Comparison of ENCODE assay signal across 8 cellular contexts in genomic region chr12:6827437-6827894, GRCh38. TPM values are rescaled to one million over a fixed set of nuclear protein-coding genes. Genes with fewer than 3 reads are reported as not detected.
DNase-seq lines count a peak whose midpoint lies in the region; ATAC-seq and TF ChIP-seq lines count a peak whose summit lies in the region.

No MANE protein-coding gene starts in this region.

- H3K9me1 ChIP-seq in IMR-90 (ENCODE audit: insufficient read depth, low read length), result peaks cover 6% of the 10 kb centered on the region

- peaks cover 0 to 3% (median 0%) of the 10 kb centered on the region in 7 donors for H3K9me3 Mint-ChIP-seq in CD4-positive, CD25-positive, alpha-beta regulatory T cell
- no peaks in the 10 kb centered on the region for H3K9me3 Mint-ChIP-seq in activated naive CD8-positive, alpha-beta T cell treated with anti-CD3 and anti-CD28 coated beads for 36 hours

- H3K4me3 ChIP-seq in CD4-positive, CD25-positive, alpha-beta regulatory T cell (ENCODE audit: low read depth, low read length), result no peak overlapping the region
- no peak overlapping the region for H3K4me3 ChIP-seq in IMR-90 (ENCODE audit: insufficient read depth, low read depth, low read length)
- no peak overlapping the region; a peak in 1 of 4 replicates for H3K4me3 ChIP-seq in Panc1 (ENCODE audit: low read depth in 2 of 2, low read length in 2 of 2)
- no peak overlapping the region for H3K4me3 ChIP-seq in trophoblast cell (ENCODE audit: low read depth, low read length)

- ATAC-seq in CD4-positive, CD25-positive, alpha-beta regulatory T cell (ENCODE audit: low read depth in 2 of 2), result no peak
- ATAC-seq in IMR-90 (ENCODE audit: low read depth) (peak; percentile 56), Panc1 (peak; percentile 49), Right ventricle myocardium inferior (peak; percentile 69), GM21423 (IDR thresholded peaks at IDR 0.05; ENCODE audit: unreplicated experiment) (no peak)

- peak overlapping the region; percentile 89 for H2AFZ ChIP-seq in IMR-90 (replicated peaks; ENCODE audit: low read length, poor library complexity)
- H2AFZ ChIP-seq in trophoblast cell (ENCODE audit: insufficient read depth, low read length, poor library complexity), result no peak overlapping the region

- peak overlapping the region; percentile 98 for H3K14ac ChIP-seq in IMR-90 (replicated peaks; ENCODE audit: low read depth, low read length)
- H3K14ac ChIP-seq in trophoblast cell (ENCODE audit: low read length), result no peak overlapping the region

- peak overlapping the region; percentile 88 for H4K91ac ChIP-seq in IMR-90 (ENCODE audit: insufficient read depth, low read depth, low read length)
- H4K91ac ChIP-seq in trophoblast cell (ENCODE audit: low read depth, low read length), result no peak overlapping the region

- no peak overlapping the region for H4K12ac ChIP-seq in trophoblast cell (ENCODE audit: low read depth, low read length)

- dilution Hi-C loops in IMR-90 (cut with HindIII; ENCODE audit: low sequenced_read_pairs, unreplicated experiment), result no loop called here

- H3K9ac ChIP-seq in IMR-90 (ENCODE audit: low read depth, low read length) (peak overlapping the region; percentile 55), trophoblast cell (ENCODE audit: low read length) (no peak overlapping the region)

- peak in 1 of 3 donors; percentile 43 for DNase-seq in CD4-positive, CD25-positive, alpha-beta regulatory T cell
- DNase-seq in IMR-90, result peak; percentile 79
- DNase-seq in Panc1 (ENCODE audit: low read depth, low spot score), result no peak
- DNase-seq in activated naive CD8-positive, alpha-beta T cell treated with anti-CD3 and anti-CD28 coated beads for 36 hours, result peak; percentile 42
- DNase-seq in Right ventricle myocardium inferior (ENCODE audit: missing footprints), result peak; percentile 90
- peak in 1 of 2 donors; percentile 33 for DNase-seq in trophoblast cell
- no peak for DNase-seq in central memory CD4-positive, alpha-beta T cell

- H3K4me2 ChIP-seq in IMR-90 (ENCODE audit: low read depth, low read length) (peak overlapping the region; percentile 80), trophoblast cell (ENCODE audit: low read length) (peak overlapping the region; percentile 25)

- H2BK5ac ChIP-seq in IMR-90 (ENCODE audit: low read depth, low read length, poor library complexity, severe bottlenecking) (peak overlapping the region; percentile 71), trophoblast cell (ENCODE audit: low read depth, low read length, poor library complexity) (no peak overlapping the region)

- H3K79me2 ChIP-seq in trophoblast cell (ENCODE audit: control insufficient read depth, insufficient read depth, low read length, poor library complexity), result peaks cover 8% of the 10 kb centered on the region

- intact Hi-C loops in IMR-90 (cut with micrococcal nuclease) (loop anchor here (5.0 kb wide), 1 partner anchor 140 kb away; the partner anchor contains the start of gene ZNF384), Panc1 (cut with micrococcal nuclease; ENCODE audit: unreplicated experiment) (loop anchor here (5.0 kb wide), 1 partner anchor 75 kb away; the partner anchor contains the start of gene MLF2), Right ventricle myocardium inferior (cut with DNase I) (loop anchor here (5.0 kb wide), 1 partner anchor 215 kb away; no protein-coding TSS in a partner anchor)

- H3K9me3 ChIP-seq in CD4-positive, CD25-positive, alpha-beta regulatory T cell (ENCODE audit: control insufficient read depth in 2 of 2, low read length in 2 of 2), result no peaks in the 10 kb centered on the region
- H3K9me3 ChIP-seq in IMR-90 (ENCODE audit: control insufficient read depth, insufficient read depth, low read length) (no peaks in the 10 kb centered on the region), Panc1 (ENCODE audit: control insufficient read depth, insufficient read depth, low read depth, low read length) (no peaks in the 10 kb centered on the region), trophoblast cell (ENCODE audit: insufficient read depth, low read depth, low read length) (no peaks in the 10 kb centered on the region)

- in situ Hi-C loops in IMR-90 (cut with MboI; ENCODE audit: low sequenced_read_pairs), result loop anchor here (5.0 to 10.0 kb wide), 2 partner anchors 75 to 213 kb away; partner anchors contain the start of gene MLF2
- in situ Hi-C loops in Panc1 (cut with HindIII; ENCODE audit: low pct_unique_long_range_greater_than_20kb, low sequenced_read_pairs), result no loop called here

- CTCF ChIA-PET in IMR-90 (lab: Yijun Ruan, JAX) (no interaction called here), Panc1 (lab: Charles Lee) (no interaction called here)

- H3K23ac ChIP-seq in IMR-90 (ENCODE audit: low read depth, low read length), result peak overlapping the region; percentile 83; the same call in 1 of the 2 replicates
- H3K23ac ChIP-seq in trophoblast cell (ENCODE audit: low read length), result no peak overlapping the region

- TF ChIP-seq RAD21 in IMR-90 (IDR thresholded peaks at IDR 0.05; ENCODE audit: low read length), result no peak

- no peaks in the 10 kb centered on the region for H3K36me3 Mint-ChIP-seq in CD4-positive, CD25-positive, alpha-beta regulatory T cell
- H3K36me3 Mint-ChIP-seq in activated naive CD8-positive, alpha-beta T cell treated with anti-CD3 and anti-CD28 coated beads for 36 hours, result no peaks in the 10 kb centered on the region

- no peak overlapping the region for H2BK15ac ChIP-seq in IMR-90 (ENCODE audit: low read depth, low read length)

- H3K4me3 Mint-ChIP-seq in CD4-positive, CD25-positive, alpha-beta regulatory T cell, result peak overlapping the region; percentile 77 to 92 (median 81)
- peak overlapping the region; percentile 38 for H3K4me3 Mint-ChIP-seq in activated naive CD8-positive, alpha-beta T cell treated with anti-CD3 and anti-CD28 coated beads for 36 hours

- no CpG with 5 or more reads among the region's 8 CpGs for WGBS in IMR-90 (ENCODE audit: extremely low coverage in 2 of 2, insufficient read length in 1 of 2), 2 experiments
- no CpG with 5 or more reads among the region's 8 CpGs for WGBS in trophoblast cell (ENCODE audit: extremely low coverage, insufficient coverage, insufficient read length)

- H2BK120ac ChIP-seq in IMR-90 (ENCODE audit: low read depth, low read length) (peak overlapping the region; percentile 85; the same call in 1 of the 2 replicates), trophoblast cell (ENCODE audit: insufficient read depth, low read length, poor library complexity) (no peak overlapping the region)

- H3K27ac ChIP-seq in CD4-positive, CD25-positive, alpha-beta regulatory T cell (ENCODE audit: insufficient read depth, low read length, poor library complexity, severe bottlenecking), result no peak overlapping the region
- H3K27ac ChIP-seq in IMR-90 (ENCODE audit: insufficient read depth, low read length) (peak overlapping the region; percentile 63), Panc1 (ENCODE audit: low read length) (0 out of 2 replicates have a peak overlapping the region, but pooled peaks have one; percentile 29), trophoblast cell (ENCODE audit: low read depth, low read length) (no peak overlapping the region)

- no peaks in the 10 kb centered on the region for H3K36me3 ChIP-seq in CD4-positive, CD25-positive, alpha-beta regulatory T cell (ENCODE audit: control insufficient read depth, insufficient read depth, low read length)
- H3K36me3 ChIP-seq in IMR-90 (ENCODE audit: control insufficient read depth, insufficient read depth, low read length) (peaks cover 21% of the 10 kb centered on the region), Panc1 (ENCODE audit: control insufficient read depth, insufficient read depth, low read length) (no peaks in the 10 kb centered on the region), trophoblast cell (ENCODE audit: control insufficient read depth in 1 of 2, insufficient read depth in 2 of 2, low read length in 2 of 2) (peaks cover 21 to 25% of the 10 kb centered on the region in 2 experiments)

- peaks cover 9% of the 10 kb centered on the region; the same call in 1 of the 2 replicates for H4K20me1 ChIP-seq in IMR-90 (ENCODE audit: insufficient read depth, low read length)

- H4K8ac ChIP-seq in IMR-90 (ENCODE audit: low read depth in 2 of 2, low read length in 2 of 2), result peak overlapping the region; percentile 3 to 89; a peak in 3 of 4 replicates
- no peak overlapping the region for H4K8ac ChIP-seq in trophoblast cell (ENCODE audit: low read depth, low read length)

- no peak overlapping the region for H3K18ac ChIP-seq in IMR-90 (ENCODE audit: low read depth, low read length)
- H3K18ac ChIP-seq in trophoblast cell (ENCODE audit: low read length), result no peak overlapping the region

- no peak overlapping the region for H3K56ac ChIP-seq in IMR-90 (ENCODE audit: extremely low read depth, insufficient read depth, low read length)

- H3K4me1 ChIP-seq in CD4-positive, CD25-positive, alpha-beta regulatory T cell (ENCODE audit: control insufficient read depth, insufficient read depth, low read length, poor library complexity, severe bottlenecking), result peaks cover 22% of the 10 kb centered on the region
- H3K4me1 ChIP-seq in IMR-90 (ENCODE audit: control insufficient read depth, insufficient read depth, low read length) (peaks cover 15% of the 10 kb centered on the region), Panc1 (ENCODE audit: control insufficient read depth, insufficient read depth, low read length) (peaks cover 10% of the 10 kb centered on the region; the same call in 1 of the 2 replicates), trophoblast cell (ENCODE audit: control insufficient read depth in 1 of 2, insufficient read depth in 2 of 2, low read length in 2 of 2) (peaks cover 4 to 23% of the 10 kb centered on the region in 2 experiments)

- H4K5ac ChIP-seq in IMR-90 (ENCODE audit: low read depth, low read length), result no peak overlapping the region

- peaks cover 11 to 66% of the 10 kb centered on the region in 2 experiments for H3K79me1 ChIP-seq in IMR-90 (ENCODE audit: low read depth in 1 of 2, low read length in 2 of 2)
- peaks cover 10% of the 10 kb centered on the region for H3K79me1 ChIP-seq in trophoblast cell (ENCODE audit: low read length)

- no peak for TF ChIP-seq POLR2A in IMR-90 (IDR thresholded peaks at IDR 0.05; ENCODE audit: low read depth, low read length)

- H3K27me3 ChIP-seq in CD4-positive, CD25-positive, alpha-beta regulatory T cell (ENCODE audit: control insufficient read depth, insufficient read depth, low read length), result peaks cover 15% of the 10 kb centered on the region
- H3K27me3 ChIP-seq in IMR-90 (ENCODE audit: control insufficient read depth, insufficient read depth, low read length) (no peaks in the 10 kb centered on the region; the same call in 1 of the 2 replicates), Panc1 (ENCODE audit: control insufficient read depth, insufficient read depth, low read length) (no peaks in the 10 kb centered on the region), trophoblast cell (ENCODE audit: insufficient read depth, low read length) (no peaks in the 10 kb centered on the region)

- POLR2A ChIA-PET in IMR-90 (lab: Charles Lee; ENCODE audit: unreplicated experiment), result interaction anchor here (0.8 kb wide), 1 partner anchor 257 kb away, joined by 3 read pairs; no protein-coding TSS in a partner anchor
- POLR2A ChIA-PET in Panc1 (lab: Charles Lee), result no interaction called here

- peaks cover 0 to 32% (median 10%) of the 10 kb centered on the region in 4 donors for H3K4me1 Mint-ChIP-seq in CD4-positive, CD25-positive, alpha-beta regulatory T cell
- H3K4me1 Mint-ChIP-seq in activated naive CD8-positive, alpha-beta T cell treated with anti-CD3 and anti-CD28 coated beads for 36 hours, result peaks cover 17% of the 10 kb centered on the region

- H2BK20ac ChIP-seq in IMR-90 (ENCODE audit: low read depth, low read length), result no peak overlapping the region

- peak overlapping the region; percentile 97 for H2AK5ac ChIP-seq in IMR-90 (ENCODE audit: low read depth, low read length)
- H2AK5ac ChIP-seq in trophoblast cell (ENCODE audit: low read length), result no peak overlapping the region

- no peak for TF ChIP-seq CTCF in IMR-90 (conservative IDR thresholded peaks at IDR 0.05; ENCODE audit: low read depth, low read length)
- no peak for TF ChIP-seq CTCF in Panc1 (IDR thresholded peaks at IDR 0.05)

- BruUV-seq in IMR-90 (replicated peaks; lab: Mats Ljungman, UMichigan) (no TSS peak), Panc1 (replicated peaks; lab: Mats Ljungman, UMichigan) (no TSS peak)

- peak overlapping the region; percentile 93 for H2AK9ac ChIP-seq in IMR-90 (replicated peaks; ENCODE audit: low read depth, low read length, poor library complexity)

- no peak overlapping the region for H3K27ac Mint-ChIP-seq in CD4-positive, CD25-positive, alpha-beta regulatory T cell
- H3K27ac Mint-ChIP-seq in activated naive CD8-positive, alpha-beta T cell treated with anti-CD3 and anti-CD28 coated beads for 36 hours, result no peak overlapping the region

- H3K4ac ChIP-seq in IMR-90 (ENCODE audit: low read depth, low read length) (peak overlapping the region; percentile 97), trophoblast cell (ENCODE audit: low read depth, low read length) (no peak overlapping the region)

- H2BK12ac ChIP-seq in trophoblast cell (ENCODE audit: low read length), result no peak overlapping the region

- peaks cover 76% of the 10 kb centered on the region for H3K27me3 Mint-ChIP-seq in CD4-positive, CD25-positive, alpha-beta regulatory T cell
- peaks cover 65% of the 10 kb centered on the region for H3K27me3 Mint-ChIP-seq in activated naive CD8-positive, alpha-beta T cell treated with anti-CD3 and anti-CD28 coated beads for 36 hours

RNA-seq across cellular contexts. Expression of gene P3H3, which starts 0.7 kb away (rescaled TPM):
- total RNA-seq in CD4-positive, CD25-positive, alpha-beta regulatory T cell, result 1.4 TPM
- 1 to 10 TPM in 1 of 4 donors, under 1 TPM in 2, not detected in 1; 0.64 to 1.2 (median 1.00) TPM for polyA plus RNA-seq in CD4-positive, CD25-positive, alpha-beta regulatory T cell
- 25.8 and 27.8 TPM in 2 replicates for total RNA-seq in IMR-90 (2012; rRNA removed)
- 83.9 and 90.5 TPM in 2 replicates for polyA plus RNA-seq in IMR-90 (2012; rRNA removed)
- 129 and 303 TPM in 2 replicates for polyA plus RNA-seq in IMR-90 (2012; cell fraction: cytosol; rRNA removed)
- 113 and 257 TPM in 2 replicates for polyA plus RNA-seq in IMR-90 (2012; cell fraction: nucleus; rRNA removed; ENCODE audit: low replicate concordance)
- 11.0 TPM for total RNA-seq in Panc1 (2021; ENCODE audit: unreplicated experiment)
- polyA plus RNA-seq in Panc1 (2012; ENCODE audit: insufficient read length), result 19.7 TPM
- under 1 TPM; 0.36 to 0.60 TPM for total RNA-seq in activated naive CD8-positive, alpha-beta T cell treated with anti-CD3 and anti-CD28 coated beads for 36 hours
- total RNA-seq in Right ventricle myocardium inferior, result 10.3 TPM
- 17.1 and 17.9 TPM in 2 replicates for polyA plus RNA-seq in trophoblast cell (2013)

RNA-seq across cellular contexts. Expression of gene GPR162, which starts 5.8 kb away (rescaled TPM):
- not detected for total RNA-seq in CD4-positive, CD25-positive, alpha-beta regulatory T cell
- not detected for polyA plus RNA-seq in CD4-positive, CD25-positive, alpha-beta regulatory T cell
- 1.7 and 2.9 TPM in 2 replicates for total RNA-seq in IMR-90 (2012; rRNA removed)
- polyA plus RNA-seq in IMR-90 (2012; rRNA removed), result 6.0 and 7.8 TPM in 2 replicates
- polyA plus RNA-seq in IMR-90 (2012; cell fraction: cytosol; rRNA removed), result 3.7 and 7.0 TPM in 2 replicates
- polyA plus RNA-seq in IMR-90 (2012; cell fraction: nucleus; rRNA removed; ENCODE audit: low replicate concordance), result 19.9 and 32.8 TPM in 2 replicates
- total RNA-seq in Panc1 (2021; ENCODE audit: unreplicated experiment), result 1.3 TPM
- polyA plus RNA-seq in Panc1 (2012; ENCODE audit: insufficient read length), result 4.2 TPM
- total RNA-seq in activated naive CD8-positive, alpha-beta T cell treated with anti-CD3 and anti-CD28 coated beads for 36 hours, result under 1 TPM; 0.54 to 0.76 TPM
- total RNA-seq in Right ventricle myocardium inferior, result 7.8 TPM
- 2.2 and 2.9 TPM in 2 replicates for polyA plus RNA-seq in trophoblast cell (2013)

RNA-seq across cellular contexts. Expression of gene GNB3, which starts 13.3 kb away (rescaled TPM):
- total RNA-seq in CD4-positive, CD25-positive, alpha-beta regulatory T cell, result not detected
- polyA plus RNA-seq in CD4-positive, CD25-positive, alpha-beta regulatory T cell, result not detected
- total RNA-seq in IMR-90 (2012; rRNA removed) (0.56 and 0.72 TPM in 2 replicates), Panc1 (2021; ENCODE audit: unreplicated experiment) (0.21 TPM), Right ventricle myocardium inferior (4.0 TPM)
- 20.5 and 20.7 TPM in 2 replicates for polyA plus RNA-seq in IMR-90 (2012; rRNA removed)
- polyA plus RNA-seq in IMR-90 (2012; cell fraction: cytosol; rRNA removed), result 6.0 and 6.9 TPM in 2 replicates
- polyA plus RNA-seq in IMR-90 (2012; cell fraction: nucleus; rRNA removed; ENCODE audit: low replicate concordance), result 166 and 303 TPM in 2 replicates
- polyA plus RNA-seq in Panc1 (2012; ENCODE audit: insufficient read length), result 1.1 TPM
- under 1 TPM in 1 of 2 experiments, not detected in 1; 0.10 TPM for total RNA-seq in activated naive CD8-positive, alpha-beta T cell treated with anti-CD3 and anti-CD28 coated beads for 36 hours
- 2.1 and 2.5 TPM in 2 replicates for polyA plus RNA-seq in trophoblast cell (2013)

RNA-seq across cellular contexts. Expression of gene CDCA3, which starts 23.6 kb away (rescaled TPM):
- 1.9 TPM for total RNA-seq in CD4-positive, CD25-positive, alpha-beta regulatory T cell
- polyA plus RNA-seq in CD4-positive, CD25-positive, alpha-beta regulatory T cell, result 1 to 10 TPM; 1.7 to 4.0 (median 2.1) TPM
- total RNA-seq in IMR-90 (2012; rRNA removed) (23.5 and 30.3 TPM in 2 replicates), Panc1 (2021; ENCODE audit: unreplicated experiment) (59.0 TPM), Right ventricle myocardium inferior (1.2 TPM)
- 61.0 and 67.5 TPM in 2 replicates for polyA plus RNA-seq in IMR-90 (2012; rRNA removed)
- 15.5 and 31.8 TPM in 2 replicates for polyA plus RNA-seq in IMR-90 (2012; cell fraction: cytosol; rRNA removed)
- polyA plus RNA-seq in IMR-90 (2012; cell fraction: nucleus; rRNA removed; ENCODE audit: low replicate concordance), result 41.3 and 52.2 TPM in 2 replicates
- 33.8 TPM for polyA plus RNA-seq in Panc1 (2012; ENCODE audit: insufficient read length)
- 10 to 100 TPM; 62.5 to 64.0 TPM for total RNA-seq in activated naive CD8-positive, alpha-beta T cell treated with anti-CD3 and anti-CD28 coated beads for 36 hours
- polyA plus RNA-seq in trophoblast cell (2013), result 68.6 and 69.9 TPM in 2 replicates

RNA-seq across cellular contexts. Expression of gene USP5, which starts 24.5 kb away (rescaled TPM):
- total RNA-seq in CD4-positive, CD25-positive, alpha-beta regulatory T cell, result 63.5 TPM
- polyA plus RNA-seq in CD4-positive, CD25-positive, alpha-beta regulatory T cell, result 10 to 100 TPM; 44.4 to 57.0 (median 48.4) TPM
- total RNA-seq in IMR-90 (2012; rRNA removed) (119 and 125 TPM in 2 replicates), Panc1 (2021; ENCODE audit: unreplicated experiment) (104 TPM), Right ventricle myocardium inferior (62.0 TPM)
- 67.7 and 69.7 TPM in 2 replicates for polyA plus RNA-seq in IMR-90 (2012; rRNA removed)
- polyA plus RNA-seq in IMR-90 (2012; cell fraction: cytosol; rRNA removed), result 55.4 and 73.2 TPM in 2 replicates
- 85.6 and 170 TPM in 2 replicates for polyA plus RNA-seq in IMR-90 (2012; cell fraction: nucleus; rRNA removed; ENCODE audit: low replicate concordance)
- polyA plus RNA-seq in Panc1 (2012; ENCODE audit: insufficient read length), result 72.1 TPM
- 100 to 1,000 TPM; 125 to 127 TPM for total RNA-seq in activated naive CD8-positive, alpha-beta T cell treated with anti-CD3 and anti-CD28 coated beads for 36 hours
- 96.6 and 101 TPM in 2 replicates for polyA plus RNA-seq in trophoblast cell (2013)

Comparison
In these comparisons a context has a peak if more than half of its experiments do, and no peak if none do; other contexts are left out.
1. ATAC-seq: peak in IMR-90 (single experiment), Panc1 (single experiment) and Right ventricle myocardium inferior (single experiment); none in CD4-positive, CD25-positive, alpha-beta regulatory T cell (0 of 2) and GM21423 (single experiment).
2. DNase-seq: peak in IMR-90 (single experiment), activated naive CD8-positive, alpha-beta T cell treated with anti-CD3 and anti-CD28 coated beads for 36 hours (single experiment) and Right ventricle myocardium inferior (single experiment); none in Panc1 (single experiment) and central memory CD4-positive, alpha-beta T cell (single experiment).
3. H3K27ac ChIP-seq: peak in IMR-90 (single experiment) and Panc1 (single experiment); none in CD4-positive, CD25-positive, alpha-beta regulatory T cell (single experiment) and trophoblast cell (single experiment).